8 cellular contexts compared by ENCODE assay signal in genomic region chr1:8671313-8671917, GRCh38.
DNase-seq lines count a peak whose midpoint lies in the region; ATAC-seq and TF ChIP-seq lines count a peak whose summit lies in the region.

No MANE protein-coding gene starts in this region.

- H3K36me3 ChIP-seq in prostate gland, result no peaks in the 10 kb centered on the region

- peaks cover 10% of the 10 kb centered on the region for H3K4me1 ChIP-seq in prostate gland (replicated peaks)

- TF ChIP-seq POLR2A in prostate gland (IDR thresholded peaks at IDR 0.05), result no peak

- no peak overlapping the region for H3K27ac ChIP-seq in prostate gland

- TF ChIP-seq CTCF in WI38 (IDR thresholded peaks at IDR 0.05; ENCODE audit: low read depth, low read length) (peak; percentile 74), prostate gland (IDR thresholded peaks at IDR 0.05) (peak in 3 of 4 experiments; percentile 58 to 78 (median 75))

- no peaks in the 10 kb centered on the region for H3K27me3 ChIP-seq in prostate gland (replicated peaks; ENCODE audit: insufficient read depth)

- ATAC-seq in GM19035 (IDR thresholded peaks at IDR 0.05; ENCODE audit: unreplicated experiment) (no peak), GM19455 (IDR thresholded peaks at IDR 0.05; ENCODE audit: unreplicated experiment) (no peak)

- 31% methylated on average over 8 of the region's 8 CpGs for WGBS in prostate gland

- H3K4me3 ChIP-seq in WI38 (ENCODE audit: low read depth, low read length), result no peak overlapping the region
- H3K4me3 ChIP-seq in prostate gland, result no peak overlapping the region

- intact Hi-C loops in head of caudate nucleus (cut with DNase I) (loop anchor here (10.0 kb wide), 1 partner anchor 107 kb away; no protein-coding TSS in a partner anchor), prostate gland (cut with DNase I) (loop anchor here (2.0 to 5.0 kb wide), 2 partner anchors 111 to 204 kb away; no protein-coding TSS in a partner anchor)

- DNase-seq in SHP77 (lab: John Stamatoyannopoulos, UW) (peak; percentile 28 to 31), SHP77 treated with DMSO at 0.1 percent for 48 hours (lab: John Stamatoyannopoulos, UW) (no peak), NCI-H1048 (lab: John Stamatoyannopoulos, UW) (peak; percentile 28), head of caudate nucleus (peak in 26 of 42 donors; percentile 18 to 79 (median 44)), prostate gland (ENCODE audit: low spot score) (peak; percentile 37)

- no peaks in the 10 kb centered on the region for H3K9me3 ChIP-seq in prostate gland
